12 cellular contexts compared by ENCODE assay signal in genomic region chr15:63708141-63708772, GRCh38.
A peak's percentile ranks its signal among the peaks of the same experiment; 100 is the strongest.
DNase-seq lines count a peak whose midpoint lies in the region; ATAC-seq, FAIRE-seq and TF ChIP-seq lines count a peak whose summit lies in the region.
"Had no signal": no experiment of that assay in that cellular context is flagged by ENCODE, and none has a peak within 500 bp of the region (broad histone marks: within the 10 kb centered on the region; RNA-seq: fewer than 3 reads in every experiment).

No MANE protein-coding gene starts in this region.

- peak overlapping the region; percentile 14 for H3K9ac ChIP-seq in liver (ENCODE audit: low read depth in 1 of 2, low read length in 2 of 2)
- H3K9ac ChIP-seq in HepG2 (ENCODE audit: insufficient read depth, low read depth, low read length) = no peak overlapping the region

- H3K4me1 ChIP-seq in liver (ENCODE audit: control insufficient read depth in 4 of 4, insufficient read depth in 4 of 4, low read length in 3 of 4) = peaks cover 3 to 7% (median 4%) of the 10 kb centered on the region in 4 donors
- peaks cover 31% of the 10 kb centered on the region for H3K4me1 ChIP-seq in HepG2 (ENCODE audit: insufficient read depth, low read length)
- H3K4me1 ChIP-seq: tibial artery had no signal

- no TSS peak for BruUV-seq in HepG2 (replicated peaks; lab: Mats Ljungman, UMichigan)

- H4K20me1 ChIP-seq in HepG2 (ENCODE audit: insufficient read depth, low read length) = no peaks in the 10 kb centered on the region

- TF ChIP-seq POLR2A in HepG2 (IDR thresholded peaks at IDR 0.05; ENCODE audit: insufficient read depth in 1 of 2, low read depth in 2 of 2, low read length in 2 of 2) = no peak

- intact Hi-C loops in HepG2 (cut with micrococcal nuclease; ENCODE audit: unreplicated experiment) = loop anchor here (10.0 kb wide), 1 partner anchor 73 kb away; no protein-coding TSS in a partner anchor
- intact Hi-C loops in activated CD8-positive, alpha-beta T cell treated with anti-CD3 and anti-CD28 coated beads for 36 hours (cut with micrococcal nuclease) = no loop called here

- peak overlapping the region; percentile 20 to 40 for H3K27ac ChIP-seq in liver (ENCODE audit: low read depth in 1 of 2, low read length in 2 of 2)
- H3K27ac ChIP-seq in HepG2 (ENCODE audit: extremely low read length, insufficient read depth, low read length) = no peak overlapping the region
- H3K27ac ChIP-seq: tibial artery had no signal

- H3K36me3 ChIP-seq in liver (ENCODE audit: control insufficient read depth in 4 of 4, insufficient read depth in 3 of 4, low read depth in 1 of 4, low read length in 3 of 4) (peaks cover 2 to 49% (median 17%) of the 10 kb centered on the region in 4 donors), HepG2 (replicated peaks in 1 of 2; ENCODE audit: control insufficient read depth in 1 of 2, insufficient read depth in 2 of 2, low read length in 2 of 2) (peaks cover 2 to 10% of the 10 kb centered on the region in 2 experiments; a peak in 4 of 5 replicates)

- POLR2A ChIA-PET in HepG2 (lab: Yijun Ruan, JAX) = no interaction called here
- POLR2A ChIA-PET in activated CD8-positive, alpha-beta T cell treated with anti-CD3 and anti-CD28 coated beads for 36 hours (lab: Charles Lee) = interaction anchor here (0.6 kb wide), 1 partner anchor 68 kb away, joined by 3 read pairs; no protein-coding TSS in a partner anchor

- H3K36me3 Mint-ChIP-seq in activated CD8-positive, alpha-beta T cell treated with anti-CD3 and anti-CD28 coated beads for 36 hours (ENCODE audit: low read depth) = peaks cover 12% of the 10 kb centered on the region
- H3K36me3 Mint-ChIP-seq in immature natural killer cell = peaks cover 3 to 7% (median 7%) of the 10 kb centered on the region in 3 donors

- DNase-seq in HepG2 (ENCODE audit: low spot score) (no peak), immature natural killer cell (peak; percentile 19 to 51 (median 29)), hepatic stellate cell (ENCODE audit: low spot score) (no peak)
- DNase-seq in activated CD8-positive, alpha-beta T cell treated with anti-CD3 and anti-CD28 coated beads for 36 hours = no peak
- no peak for DNase-seq in stimulated activated CD4-positive, alpha-beta T cell treated with anti-CD3 and anti-CD28 coated beads, Interleukin-2, amount 100 ng/mL, for 24 hours
- DNase-seq: C1 segment of cervical spinal cord, NCI-H2081 treated with DMSO at 0.1 percent for 48 hours, tibial artery had no signal

- H3K79me2 ChIP-seq in HepG2 (ENCODE audit: insufficient read depth, low read length) = no peaks in the 10 kb centered on the region

- in situ Hi-C loops in HepG2 (cut with HindIII; ENCODE audit: extremely low pct_ligation_motif_present, low pct_unique_long_range_greater_than_20kb) = no loop called here

- H3K4me2 ChIP-seq in HepG2 (ENCODE audit: low read depth, low read length) = no peak overlapping the region

- H3K27me3 ChIP-seq in liver (ENCODE audit: control insufficient read depth in 4 of 4, insufficient read depth in 4 of 4, low read length in 3 of 4) (no peaks in the 10 kb centered on the region), HepG2 (ENCODE audit: control insufficient read depth in 1 of 2, insufficient read depth in 2 of 2, low read length in 2 of 2) (no peaks in the 10 kb centered on the region)
- H3K27me3 ChIP-seq: tibial artery had no signal

- no peaks in the 10 kb centered on the region for H3K27me3 Mint-ChIP-seq in activated CD8-positive, alpha-beta T cell treated with anti-CD3 and anti-CD28 coated beads for 36 hours
- no peaks in the 10 kb centered on the region for H3K27me3 Mint-ChIP-seq in immature natural killer cell (ENCODE audit: low read depth in 3 of 3)

- no peak overlapping the region for H2AFZ ChIP-seq in HepG2 (ENCODE audit: low read length)

- H3K4me3 ChIP-seq in liver (ENCODE audit: low read depth in 1 of 3, low read length in 3 of 3) = no peak overlapping the region
- no peak overlapping the region for H3K4me3 ChIP-seq in HepG2 (replicated peaks in 1 of 3; ENCODE audit: insufficient read depth in 1 of 3, low read depth in 2 of 3, low read length in 3 of 3)
- H3K4me3 ChIP-seq: tibial artery had no signal

- WGBS in liver = 79% methylated on average over 4 of the region's 4 CpGs
- WGBS in HepG2 (ENCODE audit: low lambda C conversion rate) = 98% methylated on average over 4 of the region's 4 CpGs

- H3K9me3 Mint-ChIP-seq in activated CD8-positive, alpha-beta T cell treated with anti-CD3 and anti-CD28 coated beads for 36 hours = no peaks in the 10 kb centered on the region
- no peaks in the 10 kb centered on the region for H3K9me3 Mint-ChIP-seq in immature natural killer cell
- H3K9me3 Mint-ChIP-seq: activated T-helper 2 cell treated with anti-CD3 and anti-CD28 coated beads, Interferon-gamma antibody, Interleukin-2, Interleukin-4, amounts not matched to agents 10 μg/mL and 5 μg/mL and 100 μg/mL, durations not matched to agents 14 hours and 24 hours and 36 hours had no signal

- FAIRE-seq in HepG2 (lab: Jason Lieb, UNC) = no peak

- H3K27ac Mint-ChIP-seq in activated CD8-positive, alpha-beta T cell treated with anti-CD3 and anti-CD28 coated beads for 36 hours = peak overlapping the region; percentile 77
- peak overlapping the region in 5 of 6 donors; percentile 80 to 88 (median 87) for H3K27ac Mint-ChIP-seq in immature natural killer cell
- H3K27ac Mint-ChIP-seq: activated T-helper 2 cell treated with anti-CD3 and anti-CD28 coated beads, Interferon-gamma antibody, Interleukin-2, Interleukin-4, amounts not matched to agents 10 μg/mL and 5 μg/mL and 100 μg/mL, durations not matched to agents 14 hours and 24 hours and 36 hours had no signal

- no peak for TF ChIP-seq RAD21 in liver (IDR thresholded peaks at IDR 0.05)
- TF ChIP-seq RAD21 in HepG2 (CRISPR knock-in tag; IDR thresholded peaks at IDR 0.05) = no peak

- peaks cover 19% of the 10 kb centered on the region for H3K4me1 Mint-ChIP-seq in activated CD8-positive, alpha-beta T cell treated with anti-CD3 and anti-CD28 coated beads for 36 hours (ENCODE audit: low read depth)
- peaks cover 0 to 17% of the 10 kb centered on the region in 2 donors for H3K4me1 Mint-ChIP-seq in immature natural killer cell

- no peaks in the 10 kb centered on the region for H3K9me3 ChIP-seq in liver (ENCODE audit: control insufficient read depth in 4 of 4, low read length in 3 of 4)
- H3K9me3 ChIP-seq in HepG2 (ENCODE audit: low read length) = no peaks in the 10 kb centered on the region
- H3K9me3 ChIP-seq: tibial artery had no signal

- no peak overlapping the region for H3K4me3 Mint-ChIP-seq in activated CD8-positive, alpha-beta T cell treated with anti-CD3 and anti-CD28 coated beads for 36 hours
- H3K4me3 Mint-ChIP-seq in immature natural killer cell = peak overlapping the region; percentile 17 to 64 (median 59)

- CTCF ChIA-PET in HepG2 (lab: Yijun Ruan, JAX; ENCODE audit: low intra/inter-chr PET ratio, low total read pairs) = no interaction called here
- CTCF ChIA-PET in activated CD8-positive, alpha-beta T cell treated with anti-CD3 and anti-CD28 coated beads for 36 hours (lab: Charles Lee) = interaction anchor here (1.5 kb wide), 1 partner anchor 10 kb away, joined by 3 read pairs; no protein-coding TSS in a partner anchor

- TF ChIP-seq EP300 in HepG2 (IDR thresholded peaks at IDR 0.05; ENCODE audit: low read depth in 2 of 2, low read length in 2 of 2) (no peak), HepG2 (CRISPR knock-in tag; IDR thresholded peaks at IDR 0.05; ENCODE audit: borderline replicate concordance) (no peak)

- TF ChIP-seq CTCF in liver (IDR thresholded peaks at IDR 0.05; ENCODE audit: low read depth, low read length, missing input control) (no peak), HepG2 (CRISPR knock-in tag; IDR thresholded peaks at IDR 0.05) (no peak)
- TF ChIP-seq CTCF in activated CD8-positive, alpha-beta T cell treated with anti-CD3 and anti-CD28 coated beads for 36 hours (IDR thresholded peaks at IDR 0.05) = no peak

- ATAC-seq in HepG2 (no peak), GM18867 (IDR thresholded peaks at IDR 0.05; ENCODE audit: unreplicated experiment) (no peak), HG03025 (IDR thresholded peaks at IDR 0.05; ENCODE audit: low FRiP score, unreplicated experiment) (no peak)
- peak; percentile 55 for ATAC-seq in activated CD8-positive, alpha-beta T cell treated with anti-CD3 and anti-CD28 coated beads for 36 hours

TF ChIP-seq in liver, 16 proteins besides CTCF, POLR2A, EP300 and RAD21:
- TF ChIP-seq ATF3 (IDR thresholded peaks at IDR 0.05) (no peak), GABPA (IDR thresholded peaks at IDR 0.05 in 1 of 2, conservative IDR thresholded peaks at IDR 0.05 in 1 of 2) (no peak), EGR1 (IDR thresholded peaks at IDR 0.05; ENCODE audit: low read depth in 2 of 2) (no peak), FOXA2 (IDR thresholded peaks at IDR 0.05) (no peak), JUND (IDR thresholded peaks at IDR 0.05) (no peak), MAX (IDR thresholded peaks at IDR 0.05) (peak; percentile 10)

TF ChIP-seq in HepG2, 621 proteins besides CTCF, POLR2A, EP300 and RAD21:
- no peak for TF ChIP-seq ZNF180 (CRISPR knock-in tag; IDR thresholded peaks at IDR 0.05; ENCODE audit: borderline replicate concordance, low read depth)

Comparison
In these comparisons a context has a peak if more than half of its experiments do, and no peak if none do; other contexts are left out.
1. DNase-seq: peak in immature natural killer cell (3 of 3); none in HepG2 (single experiment), activated CD8-positive, alpha-beta T cell treated with anti-CD3 and anti-CD28 coated beads for 36 hours (single experiment), stimulated activated CD4-positive, alpha-beta T cell treated with anti-CD3 and anti-CD28 coated beads, Interleukin-2, amount 100 ng/mL, for 24 hours (0 of 2) and hepatic stellate cell (single experiment).